Comparison of ENCODE assay signal across 16 cellular contexts in genomic region chr16:50295541-50296132, GRCh38. TPM values are rescaled to one million over a fixed set of nuclear protein-coding genes. Genes with fewer than 3 reads are reported as not detected.
DNase-seq lines count a peak whose midpoint lies in the region; ATAC-seq and TF ChIP-seq lines count a peak whose summit lies in the region.
"Had no signal": no experiment of that assay in that cellular context is flagged by ENCODE, and none has a peak within 500 bp of the region (broad histone marks: within the 10 kb centered on the region; RNA-seq: fewer than 3 reads in every experiment).

No MANE protein-coding gene starts in this region.

- intact Hi-C loops in CD14-positive monocyte (cut with micrococcal nuclease), result no loop called here

- H3K4me1 Mint-ChIP-seq in T-helper 1 cell treated with Interleukin-12 subunit alpha and Interleukin-12 subunit beta and Interleukin-4 antibody, amounts not matched to agents 30 μg/mL and 1 μg/mL, for 36 hours (ENCODE audit: low read depth), result peaks cover 2% of the 10 kb centered on the region
- no peaks in the 10 kb centered on the region for H3K4me1 Mint-ChIP-seq in CD14-positive monocyte
- H3K4me1 Mint-ChIP-seq in activated T-helper 17 cell treated with anti-CD3 and anti-CD28 coated beads, Interleukin-2, amount 50 U/mL, for 72 hours, result no peaks in the 10 kb centered on the region
- peaks cover 9 to 12% (median 11%) of the 10 kb centered on the region in 3 donors for H3K4me1 Mint-ChIP-seq in naive B cell

- peaks cover 14% of the 10 kb centered on the region for H3K36me3 Mint-ChIP-seq in T-helper 1 cell treated with Interleukin-12 subunit alpha and Interleukin-12 subunit beta and Interleukin-4 antibody, amounts not matched to agents 30 μg/mL and 1 μg/mL, for 36 hours (ENCODE audit: low read depth)
- H3K36me3 Mint-ChIP-seq in CD14-positive monocyte (peaks cover 75 to 96% of the 10 kb centered on the region in 2 donors), naive B cell (peaks cover 4 to 15% of the 10 kb centered on the region in 2 donors)
- peaks cover 81% of the 10 kb centered on the region for H3K36me3 Mint-ChIP-seq in activated T-helper 17 cell treated with anti-CD3 and anti-CD28 coated beads, Interleukin-2, amount 50 U/mL, for 72 hours (ENCODE audit: low read depth)

- H3K4me3 Mint-ChIP-seq in T-helper 1 cell treated with Interleukin-12 subunit alpha and Interleukin-12 subunit beta and Interleukin-4 antibody, amounts not matched to agents 30 μg/mL and 1 μg/mL, for 36 hours, result no peak overlapping the region
- no peak overlapping the region for H3K4me3 Mint-ChIP-seq in CD14-positive monocyte
- H3K4me3 Mint-ChIP-seq in activated T-helper 17 cell treated with anti-CD3 and anti-CD28 coated beads, Interleukin-2, amount 50 U/mL, for 72 hours, result no peak overlapping the region
- H3K4me3 Mint-ChIP-seq in naive B cell, result peak overlapping the region in 3 of 8 donors; percentile 2 to 74 (median 66)
- H3K4me3 Mint-ChIP-seq: effector memory CD8-positive, alpha-beta T cell; stimulated activated naive CD8-positive, alpha-beta T cell treated with anti-CD3 and anti-CD28 coated beads, Interleukin-15, Interleukin-2, amounts not matched to agents 100 ng/mL and 50 ng/mL, for 24 hours had no signal

- H3K9me3 Mint-ChIP-seq in T-helper 1 cell treated with Interleukin-12 subunit alpha and Interleukin-12 subunit beta and Interleukin-4 antibody, amounts not matched to agents 30 μg/mL and 1 μg/mL, for 36 hours, result no peaks in the 10 kb centered on the region
- H3K9me3 Mint-ChIP-seq in CD14-positive monocyte (no peaks in the 10 kb centered on the region), naive B cell (no peaks in the 10 kb centered on the region)
- no peaks in the 10 kb centered on the region for H3K9me3 Mint-ChIP-seq in activated T-helper 17 cell treated with anti-CD3 and anti-CD28 coated beads, Interleukin-2, amount 50 U/mL, for 72 hours
- H3K9me3 Mint-ChIP-seq: effector memory CD8-positive, alpha-beta T cell; stimulated activated naive CD8-positive, alpha-beta T cell treated with anti-CD3 and anti-CD28 coated beads, Interleukin-15, Interleukin-2, amounts not matched to agents 100 ng/mL and 50 ng/mL, for 24 hours had no signal

- TF ChIP-seq CTCF in CD14-positive monocyte (IDR thresholded peaks at IDR 0.05), result no peak

- ATAC-seq in activated T-helper 17 cell treated with anti-CD3 and anti-CD28 coated beads, Interleukin-2, amount 50 U/mL, for 72 hours (replicated peaks), result no peak
- ATAC-seq in naive B cell (ENCODE audit: low read depth in 2 of 2), result no peak
- ATAC-seq in HG02678 (IDR thresholded peaks at IDR 0.05; ENCODE audit: unreplicated experiment), result no peak
- ATAC-seq: effector memory CD8-positive, alpha-beta T cell; GM12878 had no signal

- H3K27me3 Mint-ChIP-seq in T-helper 1 cell treated with Interleukin-12 subunit alpha and Interleukin-12 subunit beta and Interleukin-4 antibody, amounts not matched to agents 30 μg/mL and 1 μg/mL, for 36 hours (ENCODE audit: low read depth), result no peaks in the 10 kb centered on the region
- H3K27me3 Mint-ChIP-seq in CD14-positive monocyte (ENCODE audit: low read depth in 3 of 3) (no peaks in the 10 kb centered on the region), naive B cell (no peaks in the 10 kb centered on the region)
- H3K27me3 Mint-ChIP-seq in activated T-helper 17 cell treated with anti-CD3 and anti-CD28 coated beads, Interleukin-2, amount 50 U/mL, for 72 hours, result no peaks in the 10 kb centered on the region
- H3K27me3 Mint-ChIP-seq: effector memory CD8-positive, alpha-beta T cell; stimulated activated naive CD8-positive, alpha-beta T cell treated with anti-CD3 and anti-CD28 coated beads, Interleukin-15, Interleukin-2, amounts not matched to agents 100 ng/mL and 50 ng/mL, for 24 hours had no signal

- peak overlapping the region; percentile 36 for H3K27ac Mint-ChIP-seq in T-helper 1 cell treated with Interleukin-12 subunit alpha and Interleukin-12 subunit beta and Interleukin-4 antibody, amounts not matched to agents 30 μg/mL and 1 μg/mL, for 36 hours
- H3K27ac Mint-ChIP-seq in CD14-positive monocyte (peak overlapping the region in 5 of 7 donors; percentile 27 to 73 (median 54)), naive B cell (peak overlapping the region in 4 of 6 donors; percentile 24 to 89 (median 42))
- peak overlapping the region; percentile 66 for H3K27ac Mint-ChIP-seq in activated T-helper 17 cell treated with anti-CD3 and anti-CD28 coated beads, Interleukin-2, amount 50 U/mL, for 72 hours
- H3K27ac Mint-ChIP-seq: stimulated activated naive CD8-positive, alpha-beta T cell treated with anti-CD3 and anti-CD28 coated beads, Interleukin-15, Interleukin-2, amounts not matched to agents 100 ng/mL and 50 ng/mL, for 24 hours had no signal

- DNase-seq in T-helper 1 cell (no peak), CD14-positive monocyte (ENCODE audit: low spot score) (no peak), naive B cell (no peak), DMS153 treated with DMSO at 0.1 percent for 48 hours (lab: John Stamatoyannopoulos, UW; ENCODE audit: unreplicated experiment) (no peak), COLO829 (ENCODE audit: low spot score) (no peak)
- DNase-seq: activated CD4-positive, alpha-beta T cell treated with anti-CD3 and anti-CD28 coated beads, Interleukin-2, amount 50 U/mL, for 48 hours; DMS 273 treated with DMSO at 0.1 percent for 48 hours; effector memory CD8-positive, alpha-beta T cell; Kasumi-1; NCI-H1092; NCI-H510A had no signal

RNA-seq across cellular contexts. Expression of gene ADCY7, which starts 29.3 kb away (rescaled TPM):
- polyA plus RNA-seq in CD14-positive monocyte (10 to 100 TPM; 53.1 to 91.5 TPM), naive B cell (ENCODE audit: low read depth in 6 of 6) (10 to 100 TPM; 23.0 to 42.8 (median 35.9) TPM)
- total RNA-seq in activated T-helper 17 cell treated with anti-CD3 and anti-CD28 coated beads, Interleukin-2, amount 50 U/mL, for 72 hours, result 100 to 1,000 TPM; 156 to 173 TPM
